2 cellular contexts compared by ENCODE assay signal in the genomic region with DNA sequence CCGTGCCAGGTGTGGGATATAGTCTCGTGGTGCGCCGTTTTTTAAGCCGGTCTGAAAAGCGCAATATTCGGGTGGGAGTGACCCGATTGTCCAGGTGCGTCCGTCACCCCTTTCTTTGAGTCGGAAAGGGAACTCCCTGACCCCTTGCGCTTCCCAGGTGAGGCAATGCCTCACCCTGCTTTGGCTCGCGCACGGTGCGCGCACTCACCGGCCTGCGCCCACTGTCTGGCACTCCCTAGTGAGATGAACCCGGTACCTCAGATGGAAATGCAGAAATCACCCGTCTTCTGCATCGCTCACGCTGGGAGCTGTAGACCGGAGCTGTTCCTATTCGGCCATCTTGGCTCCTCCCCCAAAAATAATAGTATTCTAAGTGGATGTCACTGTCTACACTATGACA. TPM values are rescaled to one million over a fixed set of nuclear protein-coding genes. Genes with fewer than 3 reads are reported as not detected.
"Had no signal": no experiment of that assay in that cellular context is flagged by ENCODE, and none has a peak within 500 bp of the region (broad histone marks: within the 10 kb centered on the region; RNA-seq: fewer than 3 reads in every experiment).

No MANE protein-coding gene starts in this region.

RNA-seq across cellular contexts. Expression of a gene that starts 37.1 kb away (rescaled TPM):
- total RNA-seq: mammary epithelial cell had no signal
- polyA plus RNA-seq: mammary epithelial cell; naive thymus-derived CD8-positive, alpha-beta T cell had no signal
